Comparison of ENCODE assay signal across 1 cellular context in genomic region chr17:80101160-80101945, GRCh38.
A peak's percentile ranks its signal among the peaks of the same experiment; 100 is the strongest.
TF ChIP-seq lines count a peak whose summit lies in the region.

TSS of gene GAA (plus strand) at chr17:80101581. CDS start at chr17:80104587, 3,006 bp downstream.

TF ChIP-seq in WTC11, 78 proteins besides CTCF, POLR2A, EP300 and RAD21 (continued from another document):
- TF ChIP-seq ARID4B (CRISPR knock-in tag; IDR thresholded peaks at IDR 0.05; ENCODE audit: borderline replicate concordance) (peak; percentile 35; the same call in 1 of the 2 replicates), ETV6 (CRISPR knock-in tag; IDR thresholded peaks at IDR 0.05) (peak; percentile 68; the same call in 1 of the 2 replicates), MYBL2 (CRISPR knock-in tag; IDR thresholded peaks at IDR 0.05) (peak; percentile 62; the same call in 1 of the 2 replicates), RELA (CRISPR knock-in tag; IDR thresholded peaks at IDR 0.05; ENCODE audit: borderline replicate concordance) (peak; percentile 59; the same call in 1 of the 2 replicates), USF1 (CRISPR knock-in tag; IDR thresholded peaks at IDR 0.05) (peak; percentile 90), E2F5 (CRISPR knock-in tag; IDR thresholded peaks at IDR 0.05) (peak; percentile 86; the same call in 1 of the 2 replicates), KAT7 (CRISPR knock-in tag; IDR thresholded peaks at IDR 0.05; ENCODE audit: borderline replicate concordance) (0 out of 2 replicates have a peak, but pooled peaks have one; percentile 72), MXD4 (CRISPR knock-in tag; IDR thresholded peaks at IDR 0.05; ENCODE audit: borderline replicate concordance) (no peak), CBFB (CRISPR knock-in tag; IDR thresholded peaks at IDR 0.05; ENCODE audit: low read depth) (peak; percentile 98), PRRX2 (CRISPR knock-in tag; IDR thresholded peaks at IDR 0.05) (peak; percentile 35; the same call in 1 of the 2 replicates), RORB (CRISPR knock-in tag; IDR thresholded peaks at IDR 0.05) (no peak), ZNF416 (CRISPR knock-in tag; IDR thresholded peaks at IDR 0.05) (no peak), TCF7 (CRISPR knock-in tag; IDR thresholded peaks at IDR 0.05; ENCODE audit: low read depth) (0 out of 2 replicates have a peak, but pooled peaks have one; percentile 30), NR2C2 (CRISPR knock-in tag; IDR thresholded peaks at IDR 0.05) (no peak), ZNF671 (CRISPR knock-in tag; IDR thresholded peaks at IDR 0.05) (no peak), NFE2L1 (CRISPR knock-in tag; IDR thresholded peaks at IDR 0.05) (no peak), ERG (CRISPR knock-in tag; IDR thresholded peaks at IDR 0.05) (0 out of 2 replicates have a peak, but pooled peaks have one; percentile 34), TP53 (CRISPR knock-in tag; IDR thresholded peaks at IDR 0.05) (peak; percentile 83; the same call in 1 of the 2 replicates), AFF4 (CRISPR knock-in tag; IDR thresholded peaks at IDR 0.05; ENCODE audit: borderline replicate concordance) (no peak)
